14 cellular contexts compared by ENCODE assay signal in genomic region chr13:73110814-73111213, GRCh38. TPM values are rescaled to one million over a fixed set of nuclear protein-coding genes. Genes with fewer than 3 reads are reported as not detected.
DNase-seq lines count a peak whose midpoint lies in the region; ATAC-seq and TF ChIP-seq lines count a peak whose summit lies in the region.
"Had no signal": no experiment of that assay in that cellular context is flagged by ENCODE, and none has a peak within 500 bp of the region (broad histone marks: within the 10 kb centered on the region; RNA-seq: fewer than 3 reads in every experiment).

No MANE protein-coding gene starts in this region.

- peaks cover 3% of the 10 kb centered on the region for H3K27me3 Mint-ChIP-seq in GM23338 (ENCODE audit: insufficient read depth, low read depth, poor library complexity)
- no peaks in the 10 kb centered on the region for H3K27me3 Mint-ChIP-seq in nephron (ENCODE audit: low read depth)
- H3K27me3 Mint-ChIP-seq in type B pancreatic cell: no peaks in the 10 kb centered on the region

- no peaks in the 10 kb centered on the region for H3K4me1 ChIP-seq in GM23338 (ENCODE audit: insufficient read depth)
- peaks cover 10% of the 10 kb centered on the region for H3K4me1 ChIP-seq in SJCRH30

- H2AFZ ChIP-seq in GM23338: peak overlapping the region; percentile 88; the same call in 1 of the 2 replicates

- H3K27ac ChIP-seq in GM23338 (ENCODE audit: low read depth) (no peak overlapping the region), SJCRH30 (peak overlapping the region; percentile 46)

- H3K36me3 Mint-ChIP-seq in GM23338 (ENCODE audit: low read depth) (no peaks in the 10 kb centered on the region), nephron (ENCODE audit: low read depth) (no peaks in the 10 kb centered on the region), type B pancreatic cell (peaks cover 4% of the 10 kb centered on the region)

- no peaks in the 10 kb centered on the region for H4K20me1 ChIP-seq in GM23338 (replicated peaks; ENCODE audit: insufficient read depth)

- H3K4me3 ChIP-seq in GM23338 (no peak overlapping the region), SJCRH30 (peak overlapping the region; percentile 17; the same call in 1 of the 2 replicates)
- H3K4me3 ChIP-seq: HAP-1, K562 had no signal

- no peaks in the 10 kb centered on the region for H3K9me2 ChIP-seq in GM23338 (ENCODE audit: insufficient read depth)

- H3K79me2 ChIP-seq in GM23338 (replicated peaks; ENCODE audit: insufficient read depth): no peaks in the 10 kb centered on the region

- H3F3A ChIP-seq in GM23338 (replicated peaks; ENCODE audit: low read depth): no peaks in the 10 kb centered on the region

- H3K27ac Mint-ChIP-seq in GM23338 (no peak overlapping the region), nephron (peak overlapping the region; percentile 13 to 42 (median 31)), type B pancreatic cell (peak overlapping the region; percentile 86)

- no peak for ATAC-seq in GM23338
- ATAC-seq in HG03520 (IDR thresholded peaks at IDR 0.05; ENCODE audit: unreplicated experiment): no peak
- ATAC-seq: K562 had no signal

- H3K4me2 ChIP-seq in GM23338: no peak overlapping the region

- H3K27me3 ChIP-seq in GM23338 (ENCODE audit: insufficient read depth): no peaks in the 10 kb centered on the region
- no peaks in the 10 kb centered on the region for H3K27me3 ChIP-seq in SJCRH30

- H3K36me3 ChIP-seq in GM23338 (ENCODE audit: insufficient read depth) (no peaks in the 10 kb centered on the region), SJCRH30 (no peaks in the 10 kb centered on the region)
- H3K36me3 ChIP-seq: HAP-1 had no signal

- DNase-seq in GM23338 (ENCODE audit: low spot score) (no peak), SJCRH30 (peak in 1 of 2 experiments; percentile 24), type B pancreatic cell (ENCODE audit: extremely low spot score, unreplicated experiment) (no peak), NCI-H1092 treated with DMSO at 0.1 percent for 48 hours (lab: John Stamatoyannopoulos, UW) (no peak), foreskin melanocyte (no peak)
- DNase-seq: NCI-H1105 treated with DMSO at 0.1 percent for 48 hours, NCI-H1694, OCI-M1, RPMI8226, SIG-M5 had no signal

- no peak for TF ChIP-seq CTCF in GM23338 (conservative IDR thresholded peaks at IDR 0.05; ENCODE audit: low read depth in 2 of 2)
- TF ChIP-seq CTCF in nephron (IDR thresholded peaks at IDR 0.05; ENCODE audit: unreplicated experiment in 3 of 3): no peak
- TF ChIP-seq CTCF in type B pancreatic cell (conservative IDR thresholded peaks at IDR 0.05): no peak

- no peaks in the 10 kb centered on the region for H3K4me1 Mint-ChIP-seq in GM23338
- H3K4me1 Mint-ChIP-seq in nephron: peaks cover 22% of the 10 kb centered on the region
- peaks cover 21% of the 10 kb centered on the region for H3K4me1 Mint-ChIP-seq in type B pancreatic cell (ENCODE audit: unreplicated experiment)

- H3K4me3 Mint-ChIP-seq in GM23338 (no peak overlapping the region), nephron (no peak overlapping the region), type B pancreatic cell (peak overlapping the region; percentile 27)

- no peaks in the 10 kb centered on the region for H3K9me3 Mint-ChIP-seq in GM23338
- H3K9me3 Mint-ChIP-seq in nephron: no peaks in the 10 kb centered on the region
- no peaks in the 10 kb centered on the region for H3K9me3 Mint-ChIP-seq in type B pancreatic cell

- no peaks in the 10 kb centered on the region for H3K9me3 ChIP-seq in SJCRH30 (replicated peaks)
- H3K9me3 ChIP-seq: HAP-1 had no signal

TF ChIP-seq in GM23338, 12 proteins besides CTCF, POLR2A, EP300 and RAD21 (continues in another document):
- TF ChIP-seq CREB1 (CRISPR knock-in tag; IDR thresholded peaks at IDR 0.05; ENCODE audit: low read depth) (no peak), ETS1 (IDR thresholded peaks at IDR 0.05) (no peak), NANOG (IDR thresholded peaks at IDR 0.05; ENCODE audit: borderline replicate concordance) (no peak), EZH2phosphoT487 (IDR thresholded peaks at IDR 0.05; ENCODE audit: unreplicated experiment) (no peak), REST (IDR thresholded peaks at IDR 0.05; ENCODE audit: unreplicated experiment) (no peak), STAT1 (IDR thresholded peaks at IDR 0.05; ENCODE audit: unreplicated experiment) (no peak), ZNF331 (CRISPR knock-in tag; IDR thresholded peaks at IDR 0.05; ENCODE audit: low read depth) (no peak), EZH2 (IDR thresholded peaks at IDR 0.05; ENCODE audit: low read depth, unreplicated experiment) (no peak), POLR2AphosphoS5 (IDR thresholded peaks at IDR 0.05; ENCODE audit: low read depth) (no peak), ZNF114 (CRISPR knock-in tag; IDR thresholded peaks at IDR 0.05) (no peak)

RNA-seq across cellular contexts. Expression of gene KLF5, which starts 52.0 kb away (rescaled TPM):
- 0.66 and 1.5 TPM in 2 replicates for total RNA-seq in GM23338 (2014; rRNA removed; shearing (Covaris generic))
- polyA plus RNA-seq in GM23338 (2016; fragmentation: Nextera tagmentation; extraction: Ambion mirVana): 1.7 and 1.8 TPM in 2 replicates
- total RNA-seq in SJCRH30 (2014; rRNA removed; shearing (Covaris generic)): 7.3 and 8.3 TPM in 2 replicates
- total RNA-seq in type B pancreatic cell (ENCODE audit: low replicate concordance): 189 and 632 TPM in 2 replicates

Comparison
In these comparisons a context has a peak if more than half of its experiments do, and no peak if none do; other contexts are left out.
1. RNA of gene KLF5, which starts 52.0 kb away (total RNA-seq): 189 to 632 TPM in type B pancreatic cell; 7.3 to 8.3 TPM in SJCRH30 and 0.66 to 1.5 TPM in GM23338; every median in the first group is over 10 times any median in the second.